Comparison of ENCODE assay signal across 2 cellular contexts in the genomic region with DNA sequence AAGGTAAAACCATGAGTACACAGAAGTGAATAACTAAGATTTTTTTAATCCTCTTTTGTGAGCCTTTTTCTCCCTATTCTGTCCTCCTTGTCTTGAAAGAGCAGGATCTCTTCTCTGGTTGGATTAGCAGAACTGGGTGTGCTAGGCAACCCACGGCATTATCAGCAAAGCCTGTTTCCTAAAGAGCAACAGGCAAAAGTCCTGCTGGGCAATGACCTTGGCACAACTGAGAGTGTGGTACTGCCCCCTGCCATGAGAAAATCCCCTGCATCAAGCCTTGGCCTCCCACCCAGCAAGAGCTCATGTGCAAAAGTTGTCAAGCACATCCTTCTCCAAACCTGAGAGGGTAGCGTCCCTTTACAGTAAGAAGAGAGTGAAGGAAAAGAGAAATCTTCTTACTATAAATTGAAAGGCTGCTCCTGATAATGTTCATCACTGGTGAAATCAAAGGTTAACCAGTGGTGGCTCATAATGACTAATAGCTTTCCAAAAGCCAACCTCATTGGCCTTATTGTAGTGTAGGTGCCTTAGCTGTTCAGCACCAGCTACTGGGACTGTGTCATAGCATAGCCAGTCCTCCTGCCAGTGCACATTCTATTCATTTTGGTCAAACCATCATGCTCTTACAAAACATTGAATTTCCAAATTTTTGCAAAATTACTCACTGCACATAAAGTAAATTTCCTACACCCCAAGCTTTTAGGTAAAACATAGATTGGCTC.
TF ChIP-seq lines count a peak whose summit lies in the region.

No MANE protein-coding gene starts in this region.

TF ChIP-seq in liver, 16 proteins besides CTCF, POLR2A, EP300 and RAD21:
- TF ChIP-seq, protein P1, sequence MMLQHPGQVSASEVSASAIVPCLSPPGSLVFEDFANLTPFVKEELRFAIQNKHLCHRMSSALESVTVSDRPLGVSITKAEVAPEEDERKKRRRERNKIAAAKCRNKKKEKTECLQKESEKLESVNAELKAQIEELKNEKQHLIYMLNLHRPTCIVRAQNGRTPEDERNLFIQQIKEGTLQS (IDR thresholded peaks at IDR 0.05) = no peak
- peak; percentile 94 to 96 for TF ChIP-seq RXRA (IDR thresholded peaks at IDR 0.05)
- TF ChIP-seq HNF4A (conservative IDR thresholded peaks at IDR 0.05) = peak; percentile 54 to 55
- no peak for TF ChIP-seq FOXA2 (IDR thresholded peaks at IDR 0.05)
- peak; percentile 41 for TF ChIP-seq SP1 (IDR thresholded peaks at IDR 0.05)
- TF ChIP-seq FOXA1 (IDR thresholded peaks at IDR 0.05) = no peak
- no peak for TF ChIP-seq EGR1 (IDR thresholded peaks at IDR 0.05; ENCODE audit: low read depth in 2 of 2)
- TF ChIP-seq, protein P2, sequence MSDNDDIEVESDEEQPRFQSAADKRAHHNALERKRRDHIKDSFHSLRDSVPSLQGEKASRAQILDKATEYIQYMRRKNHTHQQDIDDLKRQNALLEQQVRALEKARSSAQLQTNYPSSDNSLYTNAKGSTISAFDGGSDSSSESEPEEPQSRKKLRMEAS (IDR thresholded peaks at IDR 0.05) = no peak
- peak; percentile 97 for TF ChIP-seq REST (IDR thresholded peaks at IDR 0.05)
- TF ChIP-seq YY1 (IDR thresholded peaks at IDR 0.05) = peak; percentile 16
- no peak for TF ChIP-seq TAF1 (conservative IDR thresholded peaks at IDR 0.05)

TF ChIP-seq in HepG2, 621 proteins besides CTCF, POLR2A, EP300 and RAD21:
- TF ChIP-seq, protein P3, sequence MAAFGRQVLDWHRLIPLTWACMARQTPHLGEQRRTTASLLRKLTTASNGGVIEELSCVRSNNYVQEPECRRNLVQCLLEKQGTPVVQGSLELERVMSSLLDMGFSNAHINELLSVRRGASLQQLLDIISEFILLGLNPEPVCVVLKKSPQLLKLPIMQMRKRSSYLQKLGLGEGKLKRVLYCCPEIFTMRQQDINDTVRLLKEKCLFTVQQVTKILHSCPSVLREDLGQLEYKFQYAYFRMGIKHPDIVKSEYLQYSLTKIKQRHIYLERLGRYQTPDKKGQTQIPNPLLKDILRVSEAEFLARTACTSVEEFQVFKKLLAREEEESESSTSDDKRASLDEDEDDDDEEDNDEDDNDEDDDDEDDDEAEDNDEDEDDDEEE (CRISPR knock-in tag; IDR thresholded peaks at IDR 0.05) = no peak
- no peak for TF ChIP-seq FOSL2 (CRISPR knock-in tag; IDR thresholded peaks at IDR 0.05)
- TF ChIP-seq, protein P4, sequence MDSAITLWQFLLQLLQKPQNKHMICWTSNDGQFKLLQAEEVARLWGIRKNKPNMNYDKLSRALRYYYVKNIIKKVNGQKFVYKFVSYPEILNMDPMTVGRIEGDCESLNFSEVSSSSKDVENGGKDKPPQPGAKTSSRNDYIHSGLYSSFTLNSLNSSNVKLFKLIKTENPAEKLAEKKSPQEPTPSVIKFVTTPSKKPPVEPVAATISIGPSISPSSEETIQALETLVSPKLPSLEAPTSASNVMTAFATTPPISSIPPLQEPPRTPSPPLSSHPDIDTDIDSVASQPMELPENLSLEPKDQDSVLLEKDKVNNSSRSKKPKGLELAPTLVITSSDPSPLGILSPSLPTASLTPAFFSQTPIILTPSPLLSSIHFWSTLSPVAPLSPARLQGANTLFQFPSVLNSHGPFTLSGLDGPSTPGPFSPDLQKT (CRISPR knock-in tag; IDR thresholded peaks at IDR 0.05; ENCODE audit: borderline replicate concordance) = no peak
- TF ChIP-seq SP140L (CRISPR knock-in tag; IDR thresholded peaks at IDR 0.05; ENCODE audit: borderline replicate concordance) = no peak
- no peak for TF ChIP-seq ZNF24 (IDR thresholded peaks at IDR 0.05)
